Comparison of ENCODE assay signal across 16 cellular contexts in genomic region chr14:56299306-56299984, GRCh38.
"Had no signal": no experiment of that assay in that cellular context is flagged by ENCODE, and none has a peak within 500 bp of the region (broad histone marks: within the 10 kb centered on the region; RNA-seq: fewer than 3 reads in every experiment).

No MANE protein-coding gene starts in this region.

- H3K36me3 ChIP-seq: uterus had no signal

- H3K27me3 ChIP-seq: neutrophil, uterus had no signal

- H3K4me3 Mint-ChIP-seq: activated naive CD4-positive, alpha-beta T cell treated with anti-CD3 and anti-CD28 coated beads, Interleukin-2, amount 10 ng/mL, durations not matched to agents 7 days and 5 days; naive thymus-derived CD4-positive, alpha-beta T cell; stimulated activated memory B cell treated with anti-CD40 and anti-IgM and Interleukin-4, amounts not matched to agents 10 μg/mL and 1 μg/mL and 100 μg/mL, for 72 hours; T-helper 2 cell treated with Interferon-gamma antibody and Interleukin-4, amounts not matched to agents 5 μg/mL and 100 μg/mL, for 36 hours had no signal

- H3K79me2 ChIP-seq: parathyroid adenoma had no signal

- DNase-seq: activated CD4-positive, alpha-beta T cell treated with anti-CD3 and anti-CD28 coated beads, Interleukin-2, amount 50 U/mL, for 4 hours; activated CD4-positive, CD25-positive, alpha-beta regulatory T cell treated with anti-CD3 and anti-CD28 coated beads, Interleukin-2, amount 50 U/mL, for 72 hours; activated naive CD4-positive, alpha-beta T cell treated with anti-CD3 and anti-CD28 coated beads, Interleukin-2, amount 10 ng/mL, durations not matched to agents 7 days and 5 days; left colon; mucosa of descending colon; naive thymus-derived CD4-positive, alpha-beta T cell; retina; stimulated activated CD4-positive, alpha-beta T cell treated with anti-CD3 and anti-CD28 coated beads, Interleukin-2, amount 100 ng/mL, for 48 hours; SW 1271; uterus had no signal

- H3K27me3 Mint-ChIP-seq: activated naive CD4-positive, alpha-beta T cell treated with anti-CD3 and anti-CD28 coated beads, Interleukin-2, amount 10 ng/mL, durations not matched to agents 7 days and 5 days; naive thymus-derived CD4-positive, alpha-beta T cell; stimulated activated memory B cell treated with anti-CD40 and anti-IgM and Interleukin-4, amounts not matched to agents 10 μg/mL and 1 μg/mL and 100 μg/mL, for 72 hours had no signal

- H3K27ac ChIP-seq: neutrophil, parathyroid adenoma, uterus had no signal

- H3K36me3 Mint-ChIP-seq: activated naive CD4-positive, alpha-beta T cell treated with anti-CD3 and anti-CD28 coated beads, Interleukin-2, amount 10 ng/mL, durations not matched to agents 7 days and 5 days had no signal

- H3K9me3 ChIP-seq: mucosa of descending colon, neutrophil, uterus had no signal

- H3K4me1 ChIP-seq: parathyroid adenoma, uterus had no signal

- H3K4me3 ChIP-seq: mucosa of descending colon, uterus had no signal

- H2AFZ ChIP-seq: parathyroid adenoma had no signal

- H3K9ac ChIP-seq: parathyroid adenoma had no signal

- H3K9me3 Mint-ChIP-seq: activated naive CD4-positive, alpha-beta T cell treated with anti-CD3 and anti-CD28 coated beads, Interleukin-2, amount 10 ng/mL, durations not matched to agents 7 days and 5 days; activated T-helper 2 cell treated with anti-CD3 and anti-CD28 coated beads, Interferon-gamma antibody, Interleukin-2, Interleukin-4, amounts not matched to agents 10 μg/mL and 5 μg/mL and 100 μg/mL, durations not matched to agents 14 hours and 24 hours and 36 hours; T-helper 2 cell treated with Interferon-gamma antibody and Interleukin-4, amounts not matched to agents 5 μg/mL and 100 μg/mL, for 36 hours had no signal

- H3K4me1 Mint-ChIP-seq: activated naive CD4-positive, alpha-beta T cell treated with anti-CD3 and anti-CD28 coated beads, Interleukin-2, amount 10 ng/mL, durations not matched to agents 7 days and 5 days; naive thymus-derived CD4-positive, alpha-beta T cell; stimulated activated memory B cell treated with anti-CD40 and anti-IgM and Interleukin-4, amounts not matched to agents 10 μg/mL and 1 μg/mL and 100 μg/mL, for 72 hours had no signal

- H3K27ac Mint-ChIP-seq: activated naive CD4-positive, alpha-beta T cell treated with anti-CD3 and anti-CD28 coated beads, Interleukin-2, amount 10 ng/mL, durations not matched to agents 7 days and 5 days; activated T-helper 2 cell treated with anti-CD3 and anti-CD28 coated beads, Interferon-gamma antibody, Interleukin-2, Interleukin-4, amounts not matched to agents 10 μg/mL and 5 μg/mL and 100 μg/mL, durations not matched to agents 14 hours and 24 hours and 36 hours; naive thymus-derived CD4-positive, alpha-beta T cell; stimulated activated memory B cell treated with anti-CD40 and anti-IgM and Interleukin-4, amounts not matched to agents 10 μg/mL and 1 μg/mL and 100 μg/mL, for 72 hours; T-helper 2 cell treated with Interferon-gamma antibody and Interleukin-4, amounts not matched to agents 5 μg/mL and 100 μg/mL, for 36 hours had no signal

- ATAC-seq: esophagus mucosa; left colon; mucosa of descending colon; naive thymus-derived CD4-positive, alpha-beta T cell; stimulated activated memory B cell treated with anti-CD40 and anti-IgM and Interleukin-4, amounts not matched to agents 10 μg/mL and 1 μg/mL and 100 μg/mL, for 72 hours had no signal
